24 cellular contexts compared by ENCODE assay signal in genomic region chr14:85943187-85943586, GRCh38.
"Had no signal": no experiment of that assay in that cellular context is flagged by ENCODE, and none has a peak within 500 bp of the region (broad histone marks: within the 10 kb centered on the region; RNA-seq: fewer than 3 reads in every experiment).

No MANE protein-coding gene starts in this region.

- H3K27me3 ChIP-seq: colonic mucosa, gastrocnemius medialis, right lobe of liver, tibial nerve, upper lobe of left lung had no signal

- H3K4me3 Mint-ChIP-seq: dendritic cell treated with granulocyte-macrophage colony-stimulating factor and Interleukin-4, amounts not matched to agents 40 ng/mL and 50 ng/mL, for 4 days; endodermal cell; memory B cell; natural killer cell treated with Interleukin-12 subunit alpha and Interleukin-12 subunit beta and Interleukin-15 and Interleukin-18, amount 100 ng/mL, for 72 hours; neural crest cell; stimulated activated naive B cell treated with anti-CD40 and anti-IgM and Interleukin-4, amounts not matched to agents 10 μg/mL and 1 μg/mL and 100 μg/mL, for 72 hours; stimulated activated naive CD8-positive, alpha-beta T cell treated with anti-CD3 and anti-CD28 coated beads, Interleukin-15, Interleukin-2, amounts not matched to agents 100 ng/mL and 50 ng/mL, for 24 hours had no signal

- H3K4me3 ChIP-seq: colonic mucosa, gastrocnemius medialis, lung, right lobe of liver, thoracic aorta, tibial nerve, upper lobe of left lung had no signal

- ATAC-seq: esophagus mucosa; gastrocnemius medialis; natural killer cell treated with Interleukin-12 subunit alpha and Interleukin-12 subunit beta and Interleukin-15 and Interleukin-18, amount 100 ng/mL, for 72 hours; stimulated activated naive B cell treated with anti-CD40 and anti-IgM and Interleukin-4, amounts not matched to agents 10 μg/mL and 1 μg/mL and 100 μg/mL, for 72 hours had no signal

- H3K4me1 ChIP-seq: colonic mucosa, gastrocnemius medialis, parathyroid adenoma, right lobe of liver, tibial nerve, upper lobe of left lung had no signal

- H3K27ac Mint-ChIP-seq: dendritic cell treated with granulocyte-macrophage colony-stimulating factor and Interleukin-4, amounts not matched to agents 40 ng/mL and 50 ng/mL, for 4 days; endodermal cell; memory B cell; progenitor cell of endocrine pancreas; stimulated activated naive B cell treated with anti-CD40 and anti-IgM and Interleukin-4, amounts not matched to agents 10 μg/mL and 1 μg/mL and 100 μg/mL, for 72 hours; stimulated activated naive CD8-positive, alpha-beta T cell treated with anti-CD3 and anti-CD28 coated beads, Interleukin-15, Interleukin-2, amounts not matched to agents 100 ng/mL and 50 ng/mL, for 24 hours had no signal

- H3K27ac ChIP-seq: colonic mucosa, epithelial cell of prostate, gastrocnemius medialis, parathyroid adenoma, right lobe of liver, thoracic aorta, tibial nerve, upper lobe of left lung had no signal

- H3K4me1 Mint-ChIP-seq: endodermal cell had no signal

- H3K27me3 Mint-ChIP-seq: dendritic cell treated with granulocyte-macrophage colony-stimulating factor and Interleukin-4, amounts not matched to agents 40 ng/mL and 50 ng/mL, for 4 days; memory B cell; natural killer cell treated with Interleukin-12 subunit alpha and Interleukin-12 subunit beta and Interleukin-15 and Interleukin-18, amount 100 ng/mL, for 72 hours; progenitor cell of endocrine pancreas; stimulated activated naive B cell treated with anti-CD40 and anti-IgM and Interleukin-4, amounts not matched to agents 10 μg/mL and 1 μg/mL and 100 μg/mL, for 72 hours; stimulated activated naive CD8-positive, alpha-beta T cell treated with anti-CD3 and anti-CD28 coated beads, Interleukin-15, Interleukin-2, amounts not matched to agents 100 ng/mL and 50 ng/mL, for 24 hours had no signal

- H3K36me3 ChIP-seq: colonic mucosa, gastrocnemius medialis, right lobe of liver, thoracic aorta, tibial nerve, upper lobe of left lung had no signal

- H3K9me3 ChIP-seq: colonic mucosa, gastrocnemius medialis, right lobe of liver, thoracic aorta had no signal

- DNase-seq: colonic mucosa; effector CD8-positive, alpha-beta T cell; endodermal cell; foreskin fibroblast; gastrocnemius medialis; head of caudate nucleus; right lobe of liver; small intestine; stimulated activated CD4-positive, alpha-beta T cell treated with anti-CD3 and anti-CD28 coated beads, Interleukin-15, amount 100 ng/mL, for 24 hours; stimulated activated CD4-positive, alpha-beta T cell treated with anti-CD3 and anti-CD28 coated beads, Interleukin-2, amount 100 ng/mL, for 48 hours; stimulated activated naive B cell treated with anti-CD40 and anti-IgM and Interleukin-4, amounts not matched to agents 10 μg/mL and 1 μg/mL and 100 μg/mL, for 72 hours; upper lobe of left lung had no signal
